ENCODE assay signal across 1 cellular context in the genomic region with DNA sequence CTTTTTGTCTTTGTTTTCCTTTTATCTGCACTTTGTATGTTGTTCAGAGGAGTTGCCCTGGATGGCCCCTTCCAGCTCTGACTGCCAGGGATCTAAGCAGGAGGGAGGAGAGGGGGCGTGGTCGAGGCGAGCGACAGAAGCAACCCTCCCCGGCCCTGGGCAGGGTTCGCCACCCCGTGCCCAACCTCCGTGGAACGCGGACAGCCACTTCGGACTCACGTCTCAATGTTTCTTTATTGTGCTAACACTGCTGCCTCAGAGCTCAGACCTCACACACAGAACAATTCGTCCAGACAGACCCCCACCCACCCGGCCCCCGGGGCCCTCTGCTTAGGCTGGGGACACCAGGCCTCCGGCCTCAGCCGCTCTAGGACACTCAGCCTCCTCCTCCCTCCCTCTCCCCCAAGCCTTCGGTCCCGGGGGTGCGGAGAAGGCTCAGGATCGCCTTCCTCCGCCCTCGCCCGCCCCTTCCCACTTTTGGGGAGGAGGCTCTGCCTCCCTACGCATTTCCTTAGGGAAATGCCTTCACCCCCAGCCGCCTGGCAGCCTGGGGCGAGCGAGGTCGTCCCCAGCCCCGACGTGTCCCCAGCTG.
A peak's percentile ranks its signal among the peaks of the same experiment; 100 is the strongest.
TF ChIP-seq lines count a peak whose summit lies in the region.

No MANE protein-coding gene starts in this region.

TF ChIP-seq in HEK293, 187 proteins besides CTCF, POLR2A, EP300 and RAD21 (continued from another document):
- TF ChIP-seq, protein P1, sequence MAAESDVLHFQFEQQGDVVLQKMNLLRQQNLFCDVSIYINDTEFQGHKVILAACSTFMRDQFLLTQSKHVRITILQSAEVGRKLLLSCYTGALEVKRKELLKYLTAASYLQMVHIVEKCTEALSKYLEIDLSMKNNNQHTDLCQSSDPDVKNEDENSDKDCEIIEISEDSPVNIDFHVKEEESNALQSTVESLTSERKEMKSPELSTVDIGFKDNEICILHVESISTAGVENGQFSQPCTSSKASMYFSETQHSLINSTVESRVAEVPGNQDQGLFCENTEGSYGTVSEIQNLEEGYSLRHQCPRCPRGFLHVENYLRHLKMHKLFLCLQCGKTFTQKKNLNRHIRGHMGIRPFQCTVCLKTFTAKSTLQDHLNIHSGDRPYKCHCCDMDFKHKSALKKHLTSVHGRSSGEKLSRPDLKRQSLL (tag by site-specific recombination; IDR thresholded peaks at IDR 0.05) = 0 out of 2 replicates have a peak, but pooled peaks have one; percentile 7
- TF ChIP-seq KLF9 (tag by site-specific recombination; IDR thresholded peaks at IDR 0.05; ENCODE audit: low read depth) = peak; percentile 91
- TF ChIP-seq ZNF366 (tag by site-specific recombination; conservative IDR thresholded peaks at IDR 0.05) = peak; percentile 65; the same call in 1 of the 2 replicates
- no peak for TF ChIP-seq RBAK (tag by site-specific recombination; IDR thresholded peaks at IDR 0.05)
- peak; percentile 63 for TF ChIP-seq PATZ1 (tag by site-specific recombination; IDR thresholded peaks at IDR 0.05)
- TF ChIP-seq WT1 (tag by site-specific recombination; IDR thresholded peaks at IDR 0.05) = peak; percentile 60; the same call in 1 of the 2 replicates
- TF ChIP-seq ZNF777 (tag by site-specific recombination; IDR thresholded peaks at IDR 0.05; ENCODE audit: borderline replicate concordance) = peak; percentile 91
- TF ChIP-seq ZFHX2 (tag by site-specific recombination; conservative IDR thresholded peaks at IDR 0.05) = peak; percentile 87
- TF ChIP-seq ZNF626 (tag by site-specific recombination; IDR thresholded peaks at IDR 0.05) = no peak
- no peak for TF ChIP-seq ZNF510 (tag by site-specific recombination; IDR thresholded peaks at IDR 0.05; ENCODE audit: insufficient replicate concordance)
- no peak for TF ChIP-seq ZFP41 (tag by site-specific recombination; IDR thresholded peaks at IDR 0.05; ENCODE audit: borderline replicate concordance)
- TF ChIP-seq, protein P2, sequence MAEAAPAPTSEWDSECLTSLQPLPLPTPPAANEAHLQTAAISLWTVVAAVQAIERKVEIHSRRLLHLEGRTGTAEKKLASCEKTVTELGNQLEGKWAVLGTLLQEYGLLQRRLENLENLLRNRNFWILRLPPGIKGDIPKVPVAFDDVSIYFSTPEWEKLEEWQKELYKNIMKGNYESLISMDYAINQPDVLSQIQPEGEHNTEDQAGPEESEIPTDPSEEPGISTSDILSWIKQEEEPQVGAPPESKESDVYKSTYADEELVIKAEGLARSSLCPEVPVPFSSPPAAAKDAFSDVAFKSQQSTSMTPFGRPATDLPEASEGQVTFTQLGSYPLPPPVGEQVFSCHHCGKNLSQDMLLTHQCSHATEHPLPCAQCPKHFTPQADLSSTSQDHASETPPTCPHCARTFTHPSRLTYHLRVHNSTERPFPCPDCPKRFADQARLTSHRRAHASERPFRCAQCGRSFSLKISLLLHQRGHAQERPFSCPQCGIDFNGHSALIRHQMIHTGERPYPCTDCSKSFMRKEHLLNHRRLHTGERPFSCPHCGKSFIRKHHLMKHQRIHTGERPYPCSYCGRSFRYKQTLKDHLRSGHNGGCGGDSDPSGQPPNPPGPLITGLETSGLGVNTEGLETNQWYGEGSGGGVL (tag by site-specific recombination; IDR thresholded peaks at IDR 0.05) = peak; percentile 60
- TF ChIP-seq BCL11A (tag by site-specific recombination; IDR thresholded peaks at IDR 0.05; ENCODE audit: low read depth) = no peak
- TF ChIP-seq EGR2 (tag by site-specific recombination; IDR thresholded peaks at IDR 0.05; ENCODE audit: low read depth) = 0 out of 2 replicates have a peak, but pooled peaks have one; percentile 58
- TF ChIP-seq ZBTB48 (tag by site-specific recombination; IDR thresholded peaks at IDR 0.05) = peak; percentile 77; the same call in 1 of the 2 replicates
